ENCODE assay signal across 1 cellular context in genomic region chr1:248838357-248839167, GRCh38.
A peak's percentile ranks its signal among the peaks of the same experiment; 100 is the strongest.
TF ChIP-seq lines count a peak whose summit lies in the region.

No MANE protein-coding gene starts in this region.

TF ChIP-seq in HCT116, 20 proteins besides CTCF, POLR2A, EP300 and RAD21 (continued from another document):
- TF ChIP-seq, protein P1, sequence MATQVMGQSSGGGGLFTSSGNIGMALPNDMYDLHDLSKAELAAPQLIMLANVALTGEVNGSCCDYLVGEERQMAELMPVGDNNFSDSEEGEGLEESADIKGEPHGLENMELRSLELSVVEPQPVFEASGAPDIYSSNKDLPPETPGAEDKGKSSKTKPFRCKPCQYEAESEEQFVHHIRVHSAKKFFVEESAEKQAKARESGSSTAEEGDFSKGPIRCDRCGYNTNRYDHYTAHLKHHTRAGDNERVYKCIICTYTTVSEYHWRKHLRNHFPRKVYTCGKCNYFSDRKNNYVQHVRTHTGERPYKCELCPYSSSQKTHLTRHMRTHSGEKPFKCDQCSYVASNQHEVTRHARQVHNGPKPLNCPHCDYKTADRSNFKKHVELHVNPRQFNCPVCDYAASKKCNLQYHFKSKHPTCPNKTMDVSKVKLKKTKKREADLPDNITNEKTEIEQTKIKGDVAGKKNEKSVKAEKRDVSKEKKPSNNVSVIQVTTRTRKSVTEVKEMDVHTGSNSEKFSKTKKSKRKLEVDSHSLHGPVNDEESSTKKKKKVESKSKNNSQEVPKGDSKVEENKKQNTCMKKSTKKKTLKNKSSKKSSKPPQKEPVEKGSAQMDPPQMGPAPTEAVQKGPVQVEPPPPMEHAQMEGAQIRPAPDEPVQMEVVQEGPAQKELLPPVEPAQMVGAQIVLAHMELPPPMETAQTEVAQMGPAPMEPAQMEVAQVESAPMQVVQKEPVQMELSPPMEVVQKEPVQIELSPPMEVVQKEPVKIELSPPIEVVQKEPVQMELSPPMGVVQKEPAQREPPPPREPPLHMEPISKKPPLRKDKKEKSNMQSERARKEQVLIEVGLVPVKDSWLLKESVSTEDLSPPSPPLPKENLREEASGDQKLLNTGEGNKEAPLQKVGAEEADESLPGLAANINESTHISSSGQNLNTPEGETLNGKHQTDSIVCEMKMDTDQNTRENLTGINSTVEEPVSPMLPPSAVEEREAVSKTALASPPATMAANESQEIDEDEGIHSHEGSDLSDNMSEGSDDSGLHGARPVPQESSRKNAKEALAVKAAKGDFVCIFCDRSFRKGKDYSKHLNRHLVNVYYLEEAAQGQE (IDR thresholded peaks at IDR 0.05; ENCODE audit: low read depth): no peak
- peak; percentile 73 for TF ChIP-seq MAX (IDR thresholded peaks at IDR 0.05)
- TF ChIP-seq SP1 (IDR thresholded peaks at IDR 0.05; ENCODE audit: low read depth): peak; percentile 70
